Comparison of ENCODE assay signal across 8 cellular contexts in genomic region chr10:119872860-119873671, GRCh38. TPM values are rescaled to one million over a fixed set of nuclear protein-coding genes. Genes with fewer than 3 reads are reported as not detected.
DNase-seq lines count a peak whose midpoint lies in the region; ATAC-seq, FAIRE-seq and TF ChIP-seq lines count a peak whose summit lies in the region.

No MANE protein-coding gene starts in this region.

- H3K36me3 ChIP-seq in CD8-positive, alpha-beta memory T cell (ENCODE audit: insufficient read depth, low read length), result no peaks in the 10 kb centered on the region
- no peaks in the 10 kb centered on the region for H3K36me3 ChIP-seq in endothelial cell of umbilical vein (ENCODE audit: control insufficient read depth in 2 of 2, extremely low read depth in 1 of 2, insufficient read depth in 2 of 2, low read length in 2 of 2)

- POLR2A ChIA-PET in CD8-positive, alpha-beta memory T cell (lab: Charles Lee), result interaction anchor here (0.6 to 3.8 kb wide), 11 partner anchors 9 to 753 kb away, joined by 3 to 37 read pairs (median 3); partner anchors contain the start of genes GRK5, INPP5F and SEC23IP
- POLR2A ChIA-PET in endothelial cell of umbilical vein (lab: Charles Lee), result interaction anchor here (0.6 to 2.0 kb wide), 6 partner anchors 10 to 769 kb away, joined by 3 to 5 read pairs (median 4); partner anchors contain the start of genes DENND10, SEC23IP and TIAL1

- no peak for TF ChIP-seq CTCF in endothelial cell of umbilical vein (IDR thresholded peaks at IDR 0.05; ENCODE audit: extremely low read depth in 1 of 2, insufficient read depth in 1 of 2, low read depth in 1 of 2, low read length in 2 of 2)

- H3K27ac Mint-ChIP-seq in CD8-positive, alpha-beta memory T cell, result peak overlapping the region; percentile 85 to 94 (median 91)

- H3K27me3 Mint-ChIP-seq in CD8-positive, alpha-beta memory T cell, result no peaks in the 10 kb centered on the region

- TSS peak; percentile 16 for BruUV-seq in endothelial cell of umbilical vein (replicated peaks; lab: Mats Ljungman, UMichigan)

- H3K9me3 ChIP-seq in CD8-positive, alpha-beta memory T cell (ENCODE audit: low read length), result no peaks in the 10 kb centered on the region
- H3K9me3 ChIP-seq in endothelial cell of umbilical vein (replicated peaks; ENCODE audit: control insufficient read depth, insufficient read depth, low read length), result no peaks in the 10 kb centered on the region

- H3K9me3 Mint-ChIP-seq in CD8-positive, alpha-beta memory T cell, result no peaks in the 10 kb centered on the region

- CTCF ChIA-PET in CD8-positive, alpha-beta memory T cell (lab: Charles Lee), result interaction anchor here (0.7 to 3.6 kb wide), 5 partner anchors 9 to 221 kb away, joined by 3 to 33 read pairs (median 6); partner anchors contain the start of genes BAG3 and SEC23IP
- CTCF ChIA-PET in endothelial cell of umbilical vein (lab: Charles Lee), result interaction anchor here (0.7 to 3.3 kb wide), 16 partner anchors 8 to 783 kb away, joined by 3 to 41 read pairs (median 4); partner anchors contain the start of genes INPP5F, SEC23IP and TIAL1

- peak overlapping the region; percentile 87 to 96 (median 90) for H3K4me3 Mint-ChIP-seq in CD8-positive, alpha-beta memory T cell

- H3K36me3 Mint-ChIP-seq in CD8-positive, alpha-beta memory T cell, result peaks cover 0 to 9% (median 4%) of the 10 kb centered on the region in 3 donors

- intact Hi-C loops in endothelial cell of umbilical vein (cut with micrococcal nuclease), result loop anchor here (1.0 to 5.0 kb wide), 2 partner anchors 19 to 791 kb away; partner anchors contain the start of genes EIF3A and SEC23IP

- peak; percentile 49 for FAIRE-seq in endothelial cell of umbilical vein (lab: Jason Lieb, UNC)

- H3K4me1 ChIP-seq in CD8-positive, alpha-beta memory T cell (ENCODE audit: insufficient read depth, low read length), result peaks cover 29% of the 10 kb centered on the region
- peaks cover 18% of the 10 kb centered on the region for H3K4me1 ChIP-seq in endothelial cell of umbilical vein (ENCODE audit: control insufficient read depth, extremely low read depth, insufficient read depth, low read length)

- dilution Hi-C loops in endothelial cell of umbilical vein (cut with MboI; ENCODE audit: extremely low pct_ligation_motif_present, low sequenced_read_pairs), result no loop called here

- peaks cover 33 to 44% (median 43%) of the 10 kb centered on the region in 3 donors for H3K4me1 Mint-ChIP-seq in CD8-positive, alpha-beta memory T cell

- H3K4me2 ChIP-seq in endothelial cell of umbilical vein (ENCODE audit: insufficient read depth, low read length), result peak overlapping the region; percentile 50

- H3K27me3 ChIP-seq in CD8-positive, alpha-beta memory T cell (ENCODE audit: insufficient read depth, low read length, poor library complexity, severe bottlenecking), result no peaks in the 10 kb centered on the region
- H3K27me3 ChIP-seq in endothelial cell of umbilical vein (ENCODE audit: control insufficient read depth in 2 of 2, insufficient read depth in 2 of 2, low read length in 2 of 2), result no peaks in the 10 kb centered on the region

- H3K4me3 ChIP-seq in CD8-positive, alpha-beta memory T cell (ENCODE audit: low read length), result peak overlapping the region; percentile 94
- H3K4me3 ChIP-seq in endothelial cell of umbilical vein (replicated peaks in 1 of 3; ENCODE audit: insufficient read depth in 1 of 3, low read depth in 1 of 3, low read length in 3 of 3), result peak overlapping the region; percentile 20 to 96 (median 96)

- peaks cover 10% of the 10 kb centered on the region for H4K20me1 ChIP-seq in endothelial cell of umbilical vein (replicated peaks; ENCODE audit: control insufficient read depth, extremely low read depth, insufficient read depth, low read length)

- H3K27ac ChIP-seq in CD8-positive, alpha-beta memory T cell (ENCODE audit: low read depth, low read length), result peak overlapping the region; percentile 81
- peak overlapping the region; percentile 81 for H3K27ac ChIP-seq in endothelial cell of umbilical vein (ENCODE audit: insufficient read depth, low read depth, low read length)

- peaks cover 42% of the 10 kb centered on the region for H3K79me2 ChIP-seq in endothelial cell of umbilical vein (ENCODE audit: control insufficient read depth, insufficient read depth, low read length)

- peak; percentile 87 for ATAC-seq in GM19463 (IDR thresholded peaks at IDR 0.05; ENCODE audit: unreplicated experiment)

- DNase-seq in CD8-positive, alpha-beta memory T cell, result peak; percentile 82 to 91 (median 87)
- peak; percentile 91 for DNase-seq in HK-2 (ENCODE audit: unreplicated experiment)
- peak; percentile 82 for DNase-seq in NOMO-1 treated with DMSO at 0.1 percent for 48 hours (lab: John Stamatoyannopoulos, UW; ENCODE audit: unreplicated experiment)
- DNase-seq in activated CD8-positive, alpha-beta memory T cell treated with anti-CD3 and anti-CD28 coated beads, Interleukin-2, amount 50 U/mL, for 24 hours (ENCODE audit: extremely low read depth), result peak; percentile 64
- peak; percentile 92 for DNase-seq in endothelial cell of umbilical vein (ENCODE audit: low read depth, low spot score)
- peak; percentile 77 for DNase-seq in middle frontal gyrus (ENCODE audit: extremely low spot score, low spot score)
- DNase-seq in stimulated activated CD8-positive, alpha-beta memory T cell treated with anti-CD3 and anti-CD28 coated beads, Interleukin-2, amount 100 ng/mL, for 1 hour (ENCODE audit: low read depth in 2 of 2), result peak; percentile 73 to 78

- peak overlapping the region; percentile 84 for H3K9ac ChIP-seq in endothelial cell of umbilical vein (replicated peaks; ENCODE audit: extremely low read depth, insufficient read depth, low read length)

- TF ChIP-seq POLR2A in endothelial cell of umbilical vein (IDR thresholded peaks at IDR 0.05; ENCODE audit: low read depth, low read length), result peak; percentile 79

- no peaks in the 10 kb centered on the region for H3K9me1 ChIP-seq in endothelial cell of umbilical vein (replicated peaks; ENCODE audit: control insufficient read depth, extremely low read depth, insufficient read depth, low read length)

- H2AFZ ChIP-seq in endothelial cell of umbilical vein (ENCODE audit: low read depth, low read length), result peak overlapping the region; percentile 87

TF ChIP-seq in endothelial cell of umbilical vein, 7 proteins besides CTCF, POLR2A, EP300 and RAD21:
- TF ChIP-seq MYC (IDR thresholded peaks at IDR 0.05; ENCODE audit: low read depth, low read length) (no peak), POLR2AphosphoS5 (IDR thresholded peaks at IDR 0.05; ENCODE audit: insufficient read depth, low read depth, low read length) (peak; percentile 80)

RNA-seq across cellular contexts. Expression of gene MCMBP, which starts 0.4 kb away (rescaled TPM):
- 100 to 1,000 TPM; 136 to 137 TPM for total RNA-seq in CD8-positive, alpha-beta memory T cell
- polyA plus RNA-seq in CD8-positive, alpha-beta memory T cell, result 58.7 TPM
- 61.9 and 62.5 TPM in 2 replicates for total RNA-seq in endothelial cell of umbilical vein
- 41.8 and 44.8 TPM in 2 replicates for polyA plus RNA-seq in endothelial cell of umbilical vein
- polyA plus RNA-seq in endothelial cell of umbilical vein (2011; cell fraction: cytosol; rRNA removed), result 54.3 and 58.8 TPM in 2 replicates
- 39.2 and 48.3 TPM in 2 replicates for polyA plus RNA-seq in endothelial cell of umbilical vein (2011; cell fraction: nucleus; rRNA removed)
- 56.9 and 73.0 TPM in 2 replicates for polyA plus RNA-seq in endothelial cell of umbilical vein (2012)
- polyA minus RNA-seq in endothelial cell of umbilical vein, result 54.7 and 55.7 TPM in 2 replicates
- polyA minus RNA-seq in endothelial cell of umbilical vein (2011; cell fraction: cytosol; rRNA and poly(A)+ RNA removed), result 59.5 TPM
- polyA minus RNA-seq in endothelial cell of umbilical vein (2011; cell fraction: nucleus; rRNA and poly(A)+ RNA removed), result 22.3 and 36.1 TPM in 2 replicates

RNA-seq across cellular contexts. Expression of gene SEC23IP, which starts 19.5 kb away (rescaled TPM):
- 10 to 100 TPM; 74.0 to 79.0 TPM for total RNA-seq in CD8-positive, alpha-beta memory T cell
- 46.4 TPM for polyA plus RNA-seq in CD8-positive, alpha-beta memory T cell
- total RNA-seq in endothelial cell of umbilical vein, result 83.1 and 85.4 TPM in 2 replicates
- 29.5 and 30.9 TPM in 2 replicates for polyA plus RNA-seq in endothelial cell of umbilical vein
- polyA plus RNA-seq in endothelial cell of umbilical vein (2011; cell fraction: cytosol; rRNA removed), result 19.7 and 20.8 TPM in 2 replicates
- 34.3 and 41.6 TPM in 2 replicates for polyA plus RNA-seq in endothelial cell of umbilical vein (2011; cell fraction: nucleus; rRNA removed)
- polyA plus RNA-seq in endothelial cell of umbilical vein (2012), result 57.0 and 73.1 TPM in 2 replicates
- 134 and 167 TPM in 2 replicates for polyA minus RNA-seq in endothelial cell of umbilical vein
- polyA minus RNA-seq in endothelial cell of umbilical vein (2011; cell fraction: cytosol; rRNA and poly(A)+ RNA removed), result 33.1 TPM
- 40.8 and 56.3 TPM in 2 replicates for polyA minus RNA-seq in endothelial cell of umbilical vein (2011; cell fraction: nucleus; rRNA and poly(A)+ RNA removed)

Comparison
In these comparisons a context has a peak if more than half of its experiments do, and no peak if none do; other contexts are left out.
1. Peak in every context shown above with its lines: DNase-seq, ATAC-seq, H3K4me3 ChIP-seq and H3K27ac ChIP-seq.